In the genomic region with DNA sequence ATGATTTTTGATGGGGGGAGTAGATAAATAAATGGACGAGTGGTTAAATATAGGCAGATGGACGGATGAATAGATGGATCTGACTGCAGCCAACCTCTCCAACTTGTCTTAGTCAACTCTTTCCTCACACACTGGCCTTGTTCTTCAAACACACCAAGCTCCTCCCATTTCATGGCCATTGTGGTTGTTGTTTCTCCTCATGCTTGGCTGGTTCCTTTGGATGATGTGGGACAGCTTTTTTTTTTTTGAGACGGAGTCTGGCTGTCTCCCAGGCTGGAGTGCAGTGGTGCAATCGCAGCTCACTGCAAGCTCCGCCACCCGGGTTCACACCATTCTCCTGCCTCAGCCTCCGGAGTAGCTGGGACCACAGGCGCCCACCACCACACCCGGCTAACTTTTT, we compare ENCODE assay signal across 8 cellular contexts.
DNase-seq lines count a peak whose midpoint lies in the region; ATAC-seq and TF ChIP-seq lines count a peak whose summit lies in the region.
"Not testable (repeated sequence)": the region's sequence is repeated elsewhere in the genome, so short reads cannot be mapped to it uniquely, and the experiment has no call there.

No MANE protein-coding gene starts in this region.

- not testable (repeated sequence) for H3K9me3 ChIP-seq in fibroblast of lung (ENCODE audit: control insufficient read depth, insufficient read depth, low read depth, low read length)

- H3K36me3 ChIP-seq in fibroblast of lung (ENCODE audit: control insufficient read depth, insufficient read depth, low read length), result not testable (repeated sequence)

- not testable (repeated sequence) for TF ChIP-seq CTCF in fibroblast of lung (conservative IDR thresholded peaks at IDR 0.05 in 1 of 2, IDR thresholded peaks at IDR 0.05 in 1 of 2; ENCODE audit: low read depth in 1 of 2, low read length in 2 of 2)

- not testable (repeated sequence) for H3K27ac ChIP-seq in fibroblast of lung (ENCODE audit: insufficient read depth, low read length)

- ATAC-seq in HG02610 (IDR thresholded peaks at IDR 0.05; ENCODE audit: unreplicated experiment) (peak; percentile 38), left lobe of liver (peak; percentile 63)
- ATAC-seq in activated T-helper 17 cell treated with anti-CD3 and anti-CD28 coated beads, Interleukin-2, amount 50 U/mL, for 72 hours (replicated peaks), result peak; percentile 66
- ATAC-seq in stimulated activated naive CD8-positive, alpha-beta T cell treated with anti-CD3 and anti-CD28 coated beads, Interleukin-15, amount 100 ng/mL, for 72 hours, result peak; percentile 50

- not testable (repeated sequence) for H3K27me3 ChIP-seq in fibroblast of lung (ENCODE audit: control insufficient read depth, insufficient read depth, low read length)

- peaks cover 17% of the 10 kb centered on the region for H3K4me1 Mint-ChIP-seq in T-helper 1 cell treated with Interleukin-12 subunit alpha and Interleukin-12 subunit beta and Interleukin-4 antibody, amounts not matched to agents 30 μg/mL and 1 μg/mL, for 36 hours (ENCODE audit: low read depth)
- H3K4me1 Mint-ChIP-seq in activated T-helper 17 cell treated with anti-CD3 and anti-CD28 coated beads, Interleukin-2, amount 50 U/mL, for 72 hours, result peaks cover 12% of the 10 kb centered on the region
- peaks cover 16% of the 10 kb centered on the region for H3K4me1 Mint-ChIP-seq in stimulated activated naive CD8-positive, alpha-beta T cell treated with anti-CD3 and anti-CD28 coated beads, Interleukin-15, amount 100 ng/mL, for 72 hours

- H2AFZ ChIP-seq in fibroblast of lung (ENCODE audit: low read length), result not testable (repeated sequence)

- H3K9me3 Mint-ChIP-seq in T-helper 1 cell treated with Interleukin-12 subunit alpha and Interleukin-12 subunit beta and Interleukin-4 antibody, amounts not matched to agents 30 μg/mL and 1 μg/mL, for 36 hours; activated T-helper 17 cell treated with anti-CD3 and anti-CD28 coated beads, Interleukin-2, amount 50 U/mL, for 72 hours; stimulated activated naive CD8-positive, alpha-beta T cell treated with anti-CD3 and anti-CD28 coated beads, Interleukin-15, amount 100 ng/mL, for 72 hours: not testable (repeated sequence)

- H3K79me2 ChIP-seq in fibroblast of lung (ENCODE audit: control insufficient read depth, insufficient read depth, low read length), result not testable (repeated sequence)

- not testable (repeated sequence) for H3K9ac ChIP-seq in fibroblast of lung (ENCODE audit: insufficient read depth, low read length)

- H3K27ac Mint-ChIP-seq in T-helper 1 cell treated with Interleukin-12 subunit alpha and Interleukin-12 subunit beta and Interleukin-4 antibody, amounts not matched to agents 30 μg/mL and 1 μg/mL, for 36 hours, result peak overlapping the region; percentile 1
- H3K27ac Mint-ChIP-seq in activated T-helper 17 cell treated with anti-CD3 and anti-CD28 coated beads, Interleukin-2, amount 50 U/mL, for 72 hours, result peak overlapping the region; percentile 7
- not testable (repeated sequence) for H3K27ac Mint-ChIP-seq in stimulated activated naive CD8-positive, alpha-beta T cell treated with anti-CD3 and anti-CD28 coated beads, Interleukin-15, amount 100 ng/mL, for 72 hours

- H3K4me3 ChIP-seq in fibroblast of lung (replicated peaks in 1 of 4; ENCODE audit: control extremely low read depth in 1 of 4, insufficient read depth in 1 of 4, low read depth in 3 of 4, low read length in 4 of 4), result not testable (repeated sequence)

- H3K36me3 Mint-ChIP-seq in T-helper 1 cell treated with Interleukin-12 subunit alpha and Interleukin-12 subunit beta and Interleukin-4 antibody, amounts not matched to agents 30 μg/mL and 1 μg/mL, for 36 hours (ENCODE audit: low read depth); activated T-helper 17 cell treated with anti-CD3 and anti-CD28 coated beads, Interleukin-2, amount 50 U/mL, for 72 hours (ENCODE audit: low read depth): not testable (repeated sequence)

- DNase-seq in DMS53 (lab: John Stamatoyannopoulos, UW), result peak; percentile 61
- peak; percentile 41 for DNase-seq in NCI-H2029 treated with DMSO at 0.1 percent for 48 hours (lab: John Stamatoyannopoulos, UW)
- peak; percentile 8 to 64 for DNase-seq in fibroblast of lung (ENCODE audit: low read depth in 2 of 2)
- peak; percentile 58 for DNase-seq in left lobe of liver (ENCODE audit: low spot score)
- peak in 1 of 2 donors; percentile 31 for DNase-seq in stimulated activated naive CD8-positive, alpha-beta T cell treated with anti-CD3 and anti-CD28 coated beads, Interleukin-15, amount 100 ng/mL, for 72 hours

- not testable (repeated sequence) for H3K4me3 Mint-ChIP-seq in T-helper 1 cell treated with Interleukin-12 subunit alpha and Interleukin-12 subunit beta and Interleukin-4 antibody, amounts not matched to agents 30 μg/mL and 1 μg/mL, for 36 hours; activated T-helper 17 cell treated with anti-CD3 and anti-CD28 coated beads, Interleukin-2, amount 50 U/mL, for 72 hours; stimulated activated naive CD8-positive, alpha-beta T cell treated with anti-CD3 and anti-CD28 coated beads, Interleukin-15, amount 100 ng/mL, for 72 hours

- H4K20me1 ChIP-seq in fibroblast of lung (ENCODE audit: control insufficient read depth, extremely low read depth, insufficient read depth, low read length), result not testable (repeated sequence)

- peaks cover 28% of the 10 kb centered on the region for H3K27me3 Mint-ChIP-seq in T-helper 1 cell treated with Interleukin-12 subunit alpha and Interleukin-12 subunit beta and Interleukin-4 antibody, amounts not matched to agents 30 μg/mL and 1 μg/mL, for 36 hours (ENCODE audit: low read depth)
- H3K27me3 Mint-ChIP-seq in activated T-helper 17 cell treated with anti-CD3 and anti-CD28 coated beads, Interleukin-2, amount 50 U/mL, for 72 hours, result not testable (repeated sequence)
- peaks cover 28% of the 10 kb centered on the region for H3K27me3 Mint-ChIP-seq in stimulated activated naive CD8-positive, alpha-beta T cell treated with anti-CD3 and anti-CD28 coated beads, Interleukin-15, amount 100 ng/mL, for 72 hours

- not testable (repeated sequence) for H3K4me1 ChIP-seq in fibroblast of lung (ENCODE audit: control insufficient read depth, extremely low read depth, insufficient read depth, low read length)

- not testable (repeated sequence) for H3K4me2 ChIP-seq in fibroblast of lung (ENCODE audit: extremely low read depth, insufficient read depth, low read length)
